22 cellular contexts compared by ENCODE assay signal in genomic region chr2:11592671-11593574, GRCh38. TPM values are rescaled to one million over a fixed set of nuclear protein-coding genes. Genes with fewer than 3 reads are reported as not detected.
"Had no signal": no experiment of that assay in that cellular context is flagged by ENCODE, and none has a peak within 500 bp of the region (broad histone marks: within the 10 kb centered on the region; RNA-seq: fewer than 3 reads in every experiment).

No MANE protein-coding gene starts in this region.

- H3K27me3 ChIP-seq: esophagus muscularis mucosa, sigmoid colon, testis, tibial nerve, upper lobe of right lung, vagina had no signal

- H3K4me3 Mint-ChIP-seq: immature natural killer cell; naive thymus-derived CD4-positive, alpha-beta T cell; stimulated activated naive B cell treated with anti-CD40 and anti-IgM and Interleukin-4, amounts not matched to agents 10 μg/mL and 1 μg/mL and 100 μg/mL, for 72 hours; stimulated activated naive CD8-positive, alpha-beta T cell treated with anti-CD3 and anti-CD28 coated beads, Interleukin-15, amount 100 ng/mL, for 72 hours had no signal

- H3K9me3 ChIP-seq: esophagus muscularis mucosa, gastroesophageal sphincter, prostate gland, sigmoid colon, testis, tibial nerve, upper lobe of right lung, vagina had no signal

- DNase-seq: effector memory CD4-positive, alpha-beta T cell; foreskin fibroblast; immature natural killer cell; left cardiac atrium; left ventricle myocardium superior; naive thymus-derived CD4-positive, alpha-beta T cell; occipital lobe; stimulated activated CD4-positive, alpha-beta T cell treated with anti-CD3 and anti-CD28 coated beads, Interleukin-2, amount 100 ng/mL, for 24 hours; stimulated activated CD4-positive, alpha-beta T cell treated with anti-CD3 and anti-CD28 coated beads, Interleukin-4, amount 100 ng/mL, for 4 hours; stimulated activated naive B cell treated with anti-CD40 and anti-IgM and Interleukin-4, amounts not matched to agents 10 μg/mL and 1 μg/mL and 100 μg/mL, for 72 hours; stimulated activated naive CD8-positive, alpha-beta T cell treated with anti-CD3 and anti-CD28 coated beads, Interleukin-15, amount 100 ng/mL, for 72 hours; testis; upper lobe of right lung had no signal

- H3K36me3 ChIP-seq: sigmoid colon, upper lobe of right lung had no signal

- H3K4me3 ChIP-seq: esophagus muscularis mucosa, gastroesophageal sphincter, prostate gland, sigmoid colon, skin epidermis, tibial nerve, upper lobe of right lung, vagina had no signal

- H3K36me3 Mint-ChIP-seq: immature natural killer cell; naive thymus-derived CD4-positive, alpha-beta T cell; stimulated activated naive B cell treated with anti-CD40 and anti-IgM and Interleukin-4, amounts not matched to agents 10 μg/mL and 1 μg/mL and 100 μg/mL, for 72 hours had no signal

- H3K4me1 ChIP-seq: esophagus muscularis mucosa, gastroesophageal sphincter, parathyroid adenoma, prostate gland, sigmoid colon, testis, tibial nerve, upper lobe of right lung, vagina had no signal

- H3K27me3 Mint-ChIP-seq: stimulated activated naive B cell treated with anti-CD40 and anti-IgM and Interleukin-4, amounts not matched to agents 10 μg/mL and 1 μg/mL and 100 μg/mL, for 72 hours; stimulated activated naive CD8-positive, alpha-beta T cell treated with anti-CD3 and anti-CD28 coated beads, Interleukin-15, amount 100 ng/mL, for 72 hours had no signal

- H3K4me1 Mint-ChIP-seq: immature natural killer cell; naive thymus-derived CD4-positive, alpha-beta T cell; stimulated activated naive B cell treated with anti-CD40 and anti-IgM and Interleukin-4, amounts not matched to agents 10 μg/mL and 1 μg/mL and 100 μg/mL, for 72 hours; stimulated activated naive CD8-positive, alpha-beta T cell treated with anti-CD3 and anti-CD28 coated beads, Interleukin-15, amount 100 ng/mL, for 72 hours had no signal

- H3K27ac Mint-ChIP-seq: immature natural killer cell; naive thymus-derived CD4-positive, alpha-beta T cell; stimulated activated naive B cell treated with anti-CD40 and anti-IgM and Interleukin-4, amounts not matched to agents 10 μg/mL and 1 μg/mL and 100 μg/mL, for 72 hours; stimulated activated naive CD8-positive, alpha-beta T cell treated with anti-CD3 and anti-CD28 coated beads, Interleukin-15, amount 100 ng/mL, for 72 hours had no signal

- ATAC-seq: gastroesophageal sphincter; left cardiac atrium; left ventricle myocardium superior; naive thymus-derived CD4-positive, alpha-beta T cell; stimulated activated naive B cell treated with anti-CD40 and anti-IgM and Interleukin-4, amounts not matched to agents 10 μg/mL and 1 μg/mL and 100 μg/mL, for 72 hours; stimulated activated naive CD8-positive, alpha-beta T cell treated with anti-CD3 and anti-CD28 coated beads, Interleukin-15, amount 100 ng/mL, for 72 hours; upper lobe of right lung had no signal

- H3K27ac ChIP-seq: epithelial cell of prostate, esophagus muscularis mucosa, gastroesophageal sphincter, parathyroid adenoma, prostate gland, sigmoid colon, skin epidermis, testis, tibial nerve, upper lobe of right lung, vagina had no signal

- H3K9me3 Mint-ChIP-seq: immature natural killer cell; stimulated activated naive B cell treated with anti-CD40 and anti-IgM and Interleukin-4, amounts not matched to agents 10 μg/mL and 1 μg/mL and 100 μg/mL, for 72 hours; stimulated activated naive CD8-positive, alpha-beta T cell treated with anti-CD3 and anti-CD28 coated beads, Interleukin-15, amount 100 ng/mL, for 72 hours had no signal

RNA-seq across cellular contexts. Expression of gene GREB1, which starts 59.1 kb away (rescaled TPM):
- polyA plus RNA-seq: naive thymus-derived CD4-positive, alpha-beta T cell had no signal
